In genomic region chr1:228902781-228903572, GRCh38 we compare ENCODE assay signal across 8 cellular contexts.
DNase-seq lines count a peak whose midpoint lies in the region; ATAC-seq and TF ChIP-seq lines count a peak whose summit lies in the region.

No MANE protein-coding gene starts in this region.

- no peak overlapping the region for H3K4me3 Mint-ChIP-seq in activated T-helper 17 cell treated with anti-CD3 and anti-CD28 coated beads, Interleukin-2, amount 50 U/mL, for 72 hours

- H3K4me3 ChIP-seq in breast epithelium (no peak overlapping the region), thoracic aorta (no peak overlapping the region)

- H3K9me3 ChIP-seq in breast epithelium (no peaks in the 10 kb centered on the region), thoracic aorta (no peaks in the 10 kb centered on the region)

- peaks cover 3 to 17% of the 10 kb centered on the region in 2 donors for H3K4me1 ChIP-seq in breast epithelium
- peaks cover 0 to 12% of the 10 kb centered on the region in 2 donors for H3K4me1 ChIP-seq in thoracic aorta (ENCODE audit: control insufficient read depth in 1 of 2, low read depth in 2 of 2)

- H3K36me3 ChIP-seq in breast epithelium, result no peaks in the 10 kb centered on the region
- H3K36me3 ChIP-seq in thoracic aorta, result no peaks in the 10 kb centered on the region

- peak; percentile 95 for DNase-seq in AG08395 (ENCODE audit: low spot score)
- peak; percentile 41 for DNase-seq in NCI-H1436 (lab: John Stamatoyannopoulos, UW)
- DNase-seq in breast epithelium (ENCODE audit: low spot score in 2 of 2), result peak; percentile 90
- peak; percentile 47 for DNase-seq in left kidney (ENCODE audit: low read depth, low spot score)
- DNase-seq in thoracic aorta (ENCODE audit: low spot score), result peak; percentile 89
- DNase-seq in activated effector memory CD4-positive, alpha-beta T cell treated with Interleukin-2 at 50 U/mL for 16 hours, result no peak

- TF ChIP-seq CTCF in breast epithelium (IDR thresholded peaks at IDR 0.05) (no peak), thoracic aorta (IDR thresholded peaks at IDR 0.05) (no peak)

- H3K27me3 ChIP-seq in breast epithelium (no peaks in the 10 kb centered on the region), thoracic aorta (replicated peaks; ENCODE audit: insufficient read depth) (no peaks in the 10 kb centered on the region)

- H3K36me3 Mint-ChIP-seq in activated T-helper 17 cell treated with anti-CD3 and anti-CD28 coated beads, Interleukin-2, amount 50 U/mL, for 72 hours (ENCODE audit: low read depth), result no peaks in the 10 kb centered on the region

- ATAC-seq in thoracic aorta (ENCODE audit: insufficient number of reproducible peaks, low FRiP score, low read depth) (peak; percentile 86), GM18870 (IDR thresholded peaks at IDR 0.05; ENCODE audit: unreplicated experiment) (no peak)
- no peak for ATAC-seq in activated T-helper 17 cell treated with anti-CD3 and anti-CD28 coated beads, Interleukin-2, amount 50 U/mL, for 72 hours (replicated peaks)

- intact Hi-C loops in breast epithelium (cut with DNase I; ENCODE audit: low total_unique reads), result no loop called here

- H3K27me3 Mint-ChIP-seq in activated T-helper 17 cell treated with anti-CD3 and anti-CD28 coated beads, Interleukin-2, amount 50 U/mL, for 72 hours, result no peaks in the 10 kb centered on the region

- no peak for TF ChIP-seq POLR2A in breast epithelium (IDR thresholded peaks at IDR 0.05)

- no peaks in the 10 kb centered on the region for H3K4me1 Mint-ChIP-seq in activated T-helper 17 cell treated with anti-CD3 and anti-CD28 coated beads, Interleukin-2, amount 50 U/mL, for 72 hours

- H3K27ac ChIP-seq in breast epithelium (peak overlapping the region; percentile 75 to 84), thoracic aorta (peak overlapping the region; percentile 60 to 77)

- no peak overlapping the region for H3K27ac Mint-ChIP-seq in activated T-helper 17 cell treated with anti-CD3 and anti-CD28 coated beads, Interleukin-2, amount 50 U/mL, for 72 hours

- no peaks in the 10 kb centered on the region for H3K9me3 Mint-ChIP-seq in activated T-helper 17 cell treated with anti-CD3 and anti-CD28 coated beads, Interleukin-2, amount 50 U/mL, for 72 hours
